ENCODE assay signal across 19 cellular contexts in the genomic region with DNA sequence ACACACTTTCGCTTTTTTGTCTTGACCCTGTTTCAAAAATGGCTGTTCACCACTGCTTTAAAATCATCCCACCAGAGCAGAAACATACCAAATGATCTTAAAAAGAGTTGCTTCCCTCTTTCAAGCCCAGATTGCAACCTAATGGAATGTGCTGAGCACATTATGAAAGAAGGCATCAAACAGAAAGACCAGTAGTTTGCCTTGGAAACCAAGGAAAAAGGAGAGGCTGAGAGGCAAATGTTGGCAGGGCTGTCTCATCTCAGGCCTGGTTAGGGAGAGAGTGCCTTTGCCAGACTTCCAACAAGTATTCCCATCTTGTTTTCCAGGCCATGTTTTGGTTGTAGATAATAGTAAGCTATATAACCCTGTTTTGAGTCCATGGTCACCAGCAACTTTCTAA.
DNase-seq lines count a peak whose midpoint lies in the region; ATAC-seq and TF ChIP-seq lines count a peak whose summit lies in the region.
"Had no signal": no experiment of that assay in that cellular context is flagged by ENCODE, and none has a peak within 500 bp of the region (broad histone marks: within the 10 kb centered on the region; RNA-seq: fewer than 3 reads in every experiment).

No MANE protein-coding gene starts in this region.

- no peak for TF ChIP-seq POLR2A in gastrocnemius medialis (IDR thresholded peaks at IDR 0.05)

- TF ChIP-seq CTCF in AG04449 (IDR thresholded peaks at IDR 0.05; ENCODE audit: insufficient read depth, low read length, missing control alignments) (no peak), gastrocnemius medialis (IDR thresholded peaks at IDR 0.05 in 4 of 5, conservative IDR thresholded peaks at IDR 0.05 in 1 of 5) (no peak)

- ATAC-seq in gastrocnemius medialis: no peak
- ATAC-seq in GM21576 (IDR thresholded peaks at IDR 0.05; ENCODE audit: unreplicated experiment): no peak
- ATAC-seq in activated CD8-positive, alpha-beta T cell treated with anti-CD3 and anti-CD28 coated beads, Interleukin-2, amount 10 ng/mL, durations not matched to agents 7 days and 5 days: no peak
- ATAC-seq: Panc1 had no signal

- no peak overlapping the region for H3K27ac Mint-ChIP-seq in activated CD8-positive, alpha-beta T cell treated with anti-CD3 and anti-CD28 coated beads, Interleukin-2, amount 10 ng/mL, durations not matched to agents 7 days and 5 days

- H3K4me3 Mint-ChIP-seq in activated CD8-positive, alpha-beta T cell treated with anti-CD3 and anti-CD28 coated beads, Interleukin-2, amount 10 ng/mL, durations not matched to agents 7 days and 5 days: no peak overlapping the region

- peaks cover 10% of the 10 kb centered on the region for H3K27me3 Mint-ChIP-seq in activated CD8-positive, alpha-beta T cell treated with anti-CD3 and anti-CD28 coated beads, Interleukin-2, amount 10 ng/mL, durations not matched to agents 7 days and 5 days (ENCODE audit: low read depth)

- H3K36me3 ChIP-seq in gastrocnemius medialis: no peaks in the 10 kb centered on the region

- H3K4me1 ChIP-seq in gastrocnemius medialis: peaks cover 19 to 27% of the 10 kb centered on the region in 2 donors

- H3K27me3 ChIP-seq in gastrocnemius medialis: no peaks in the 10 kb centered on the region

- H3K27ac ChIP-seq in gastrocnemius medialis: peak overlapping the region in 3 of 4 donors; percentile 1 to 22 (median 13)

- no peaks in the 10 kb centered on the region for H3K9me3 ChIP-seq in gastrocnemius medialis

- H3K36me3 Mint-ChIP-seq in activated CD8-positive, alpha-beta T cell treated with anti-CD3 and anti-CD28 coated beads, Interleukin-2, amount 10 ng/mL, durations not matched to agents 7 days and 5 days (ENCODE audit: low read depth): no peaks in the 10 kb centered on the region

- no peaks in the 10 kb centered on the region for H3K9me3 Mint-ChIP-seq in activated CD8-positive, alpha-beta T cell treated with anti-CD3 and anti-CD28 coated beads, Interleukin-2, amount 10 ng/mL, durations not matched to agents 7 days and 5 days (ENCODE audit: insufficient read depth)

- POLR2A ChIA-PET in AG04449 (lab: Yijun Ruan, JAX): no interaction called here
- POLR2A ChIA-PET in activated CD8-positive, alpha-beta T cell treated with anti-CD3 and anti-CD28 coated beads, Interleukin-2, amount 10 ng/mL, durations not matched to agents 7 days and 5 days (lab: Charles Lee): no interaction called here

- DNase-seq in AG04449 (ENCODE audit: low read depth, low spot score) (peak; percentile 7), OCI-M1 (lab: John Stamatoyannopoulos, UW) (peak; percentile 31), fibroblast of gingiva (ENCODE audit: low read depth) (peak; percentile 8), gastrocnemius medialis (no peak), epidermal melanocyte (ENCODE audit: insufficient read length, low spot score) (no peak)
- DNase-seq in stimulated activated CD4-positive, alpha-beta T cell treated with anti-CD3 and anti-CD28 coated beads, Interleukin-4, amount 100 ng/mL, for 1 hour: no peak
- no peak for DNase-seq in activated CD8-positive, alpha-beta T cell treated with anti-CD3 and anti-CD28 coated beads, Interleukin-2, amount 10 ng/mL, durations not matched to agents 7 days and 5 days
- DNase-seq: 8988T, C1 segment of cervical spinal cord, DMS 273 treated with DMSO at 0.1 percent for 48 hours, GF-D8, HCEC 1CT, NCI-H1105 treated with DMSO at 0.1 percent for 48 hours, NCI-H1694 treated with DMSO at 0.1 percent for 48 hours, NCI-H2107, NCI-H2227 treated with DMSO at 0.1 percent for 48 hours, NCI-H524 treated with DMSO at 0.1 percent for 48 hours had no signal

- H3K4me3 ChIP-seq in AG04449 (ENCODE audit: low read depth, low read length) (no peak overlapping the region), gastrocnemius medialis (no peak overlapping the region)

- CTCF ChIA-PET in AG04449 (lab: Yijun Ruan, JAX): interaction anchor here (19.3 kb wide), 1 partner anchor 96 kb away, joined by 488 read pairs; no protein-coding TSS in a partner anchor
- CTCF ChIA-PET in activated CD8-positive, alpha-beta T cell treated with anti-CD3 and anti-CD28 coated beads, Interleukin-2, amount 10 ng/mL, durations not matched to agents 7 days and 5 days (lab: Charles Lee): interaction anchor here (1.4 to 2.1 kb wide), 2 partner anchors 16 to 99 kb away, joined by 3 to 6 read pairs; no protein-coding TSS in a partner anchor

- in situ Hi-C loops in gastrocnemius medialis (cut with MboI; ENCODE audit: low sequenced_read_pairs in 4 of 4): loop anchor here in 3 of 4 donors (5.0 to 25.0 kb wide), 3 partner anchors 94 to 474 kb away; no protein-coding TSS in a partner anchor

- intact Hi-C loops in gastrocnemius medialis (cut with DNase I; ENCODE audit: low total_unique reads): loop anchor here (10.0 kb wide), 2 partner anchors 256 to 464 kb away; partner anchors contain the start of genes DBF4, DMTF1 and SLC25A40

- H3K4me1 Mint-ChIP-seq in activated CD8-positive, alpha-beta T cell treated with anti-CD3 and anti-CD28 coated beads, Interleukin-2, amount 10 ng/mL, durations not matched to agents 7 days and 5 days (ENCODE audit: low read depth): no peaks in the 10 kb centered on the region

Comparison
In these comparisons a context has a peak if more than half of its experiments do, and no peak if none do; other contexts are left out.
1. DNase-seq: peak in AG04449 (single experiment), OCI-M1 (single experiment) and fibroblast of gingiva (single experiment); none in gastrocnemius medialis (0 of 2), epidermal melanocyte (single experiment), stimulated activated CD4-positive, alpha-beta T cell treated with anti-CD3 and anti-CD28 coated beads, Interleukin-4, amount 100 ng/mL, for 1 hour (single experiment) and activated CD8-positive, alpha-beta T cell treated with anti-CD3 and anti-CD28 coated beads, Interleukin-2, amount 10 ng/mL, durations not matched to agents 7 days and 5 days (single experiment).